In genomic region chr1:150268342-150268705, GRCh38 we compare ENCODE assay signal across 8 cellular contexts. TPM values are rescaled to one million over a fixed set of nuclear protein-coding genes. Genes with fewer than 3 reads are reported as not detected.
DNase-seq lines count a peak whose midpoint lies in the region; ATAC-seq and TF ChIP-seq lines count a peak whose summit lies in the region.

No MANE protein-coding gene starts in this region.

- H3K36me3 ChIP-seq in ectodermal cell (ENCODE audit: control insufficient read depth, insufficient read depth, low read length) (peaks cover 23% of the 10 kb centered on the region), mesodermal cell (ENCODE audit: control insufficient read depth, insufficient read depth, low read length) (peaks cover 36% of the 10 kb centered on the region), suprapubic skin (peaks cover 29% of the 10 kb centered on the region)

- H3K4me3 ChIP-seq in ectodermal cell (ENCODE audit: insufficient read depth, low read depth, low read length) (peak overlapping the region; percentile 89), mesodermal cell (ENCODE audit: extremely low read depth, insufficient read depth, low read length, poor library complexity, severe bottlenecking) (peak overlapping the region; percentile 99), suprapubic skin (peak overlapping the region; percentile 93)

- DNase-seq in activated CD4-positive, CD25-positive, alpha-beta regulatory T cell treated with anti-CD3 and anti-CD28 coated beads, Interleukin-2, amount 50 U/mL, for 72 hours = peak; percentile 49
- DNase-seq in suprapubic skin (ENCODE audit: low spot score in 2 of 2) (no peak), NCI-H774 (lab: John Stamatoyannopoulos, UW) (no peak), DMS79 treated with DMSO at 0.1 percent for 48 hours (lab: John Stamatoyannopoulos, UW) (no peak)

- H3K27ac ChIP-seq in ectodermal cell (ENCODE audit: insufficient read depth, low read depth, low read length, poor library complexity, severe bottlenecking) (peak overlapping the region; percentile 86), mesodermal cell (ENCODE audit: low read depth, low read length, severe bottlenecking) (peak overlapping the region; percentile 82), suprapubic skin (peak overlapping the region; percentile 96)

- no peak for TF ChIP-seq CTCF in suprapubic skin (IDR thresholded peaks at IDR 0.05)

- H3K27me3 ChIP-seq in ectodermal cell (ENCODE audit: control insufficient read depth, insufficient read depth, low read length, poor library complexity, severe bottlenecking) (no peaks in the 10 kb centered on the region), suprapubic skin (no peaks in the 10 kb centered on the region)

- TF ChIP-seq POLR2A in suprapubic skin (IDR thresholded peaks at IDR 0.05) = no peak

- H3K9me3 ChIP-seq in ectodermal cell (ENCODE audit: control insufficient read depth, low read length) (no peaks in the 10 kb centered on the region), mesodermal cell (ENCODE audit: control insufficient read depth, low read length) (no peaks in the 10 kb centered on the region), suprapubic skin (no peaks in the 10 kb centered on the region)

- TF ChIP-seq EP300 in suprapubic skin (IDR thresholded peaks at IDR 0.05) = no peak

- H3K4me1 ChIP-seq in ectodermal cell (ENCODE audit: control insufficient read depth, insufficient read depth, low read length) (peaks cover 16% of the 10 kb centered on the region), mesodermal cell (ENCODE audit: control insufficient read depth, insufficient read depth, low read length, poor library complexity, severe bottlenecking) (peaks cover 17% of the 10 kb centered on the region), suprapubic skin (peaks cover 28% of the 10 kb centered on the region)

- peak; percentile 15 for ATAC-seq in GM18907 (IDR thresholded peaks at IDR 0.05; ENCODE audit: unreplicated experiment)
- peak; percentile 24 for ATAC-seq in HG03354 (IDR thresholded peaks at IDR 0.05; ENCODE audit: poor library complexity, severe bottlenecking, unreplicated experiment)

- WGBS in ectodermal cell, 2 experiments = 0% methylated on average over 21 of the region's 21 CpGs
- WGBS in mesodermal cell (ENCODE audit: insufficient coverage in 2 of 2), 2 experiments = 0 to 1% methylated on average over 8 to 16 of the region's 21 CpGs
- under 1% methylated on average over 18 of the region's 21 CpGs for WGBS in suprapubic skin

RNA-seq across cellular contexts. Expression of gene APH1A, which starts 0.5 kb away (rescaled TPM):
- 112 TPM for polyA plus RNA-seq in ectodermal cell (2013, experiment 1 of 4)
- 116 TPM for polyA plus RNA-seq in ectodermal cell (2013, experiment 2 of 4)
- polyA plus RNA-seq in ectodermal cell (2013, experiment 3 of 4) = 80.7 TPM
- polyA plus RNA-seq in ectodermal cell (2013, experiment 4 of 4) = 96.0 TPM
- polyA plus RNA-seq in mesodermal cell (2013, experiment 1 of 2) = 100 TPM
- polyA plus RNA-seq in mesodermal cell (2013, experiment 2 of 2) = 86.3 TPM
- total RNA-seq in suprapubic skin = 100 to 1,000 TPM in 3 of 4 donors, 10 to 100 TPM in 1; 92.5 to 141 (median 125) TPM

RNA-seq across cellular contexts. Expression of gene C1orf54, which starts 4.3 kb away (rescaled TPM):
- 39.0 TPM for polyA plus RNA-seq in ectodermal cell (2013, experiment 1 of 4)
- polyA plus RNA-seq in ectodermal cell (2013, experiment 2 of 4) = 39.0 TPM
- 43.1 TPM for polyA plus RNA-seq in ectodermal cell (2013, experiment 3 of 4)
- polyA plus RNA-seq in ectodermal cell (2013, experiment 4 of 4) = 42.0 TPM
- 26.6 TPM for polyA plus RNA-seq in mesodermal cell (2013, experiment 1 of 2)
- polyA plus RNA-seq in mesodermal cell (2013, experiment 2 of 2) = 24.1 TPM
- 10 to 100 TPM in 1 of 4 donors, 1 to 10 TPM in 2, under 1 TPM in 1; 0.96 to 16.0 (median 1.5) TPM for total RNA-seq in suprapubic skin

RNA-seq across cellular contexts. Expression of gene CA14, which starts 10.8 kb away (rescaled TPM):
- polyA plus RNA-seq in ectodermal cell (2013, experiment 1 of 4) = 90.5 TPM
- 92.7 TPM for polyA plus RNA-seq in ectodermal cell (2013, experiment 2 of 4)
- 88.7 TPM for polyA plus RNA-seq in ectodermal cell (2013, experiment 3 of 4)
- polyA plus RNA-seq in ectodermal cell (2013, experiment 4 of 4) = 105 TPM
- polyA plus RNA-seq in mesodermal cell (2013, experiment 1 of 2) = 36.2 TPM
- polyA plus RNA-seq in mesodermal cell (2013, experiment 2 of 2) = 34.8 TPM
- 1 to 10 TPM in 2 of 4 donors, under 1 TPM in 2; 0.64 to 2.8 (median 1.1) TPM for total RNA-seq in suprapubic skin

RNA-seq across cellular contexts. Expression of gene CIART, which starts 14.0 kb away (rescaled TPM):
- polyA plus RNA-seq in ectodermal cell (2013, experiment 1 of 4) = 12.6 TPM
- polyA plus RNA-seq in ectodermal cell (2013, experiment 2 of 4) = 10.2 TPM
- 12.8 TPM for polyA plus RNA-seq in ectodermal cell (2013, experiment 3 of 4)
- 15.8 TPM for polyA plus RNA-seq in ectodermal cell (2013, experiment 4 of 4)
- polyA plus RNA-seq in mesodermal cell (2013, experiment 1 of 2) = 5.5 TPM
- 4.6 TPM for polyA plus RNA-seq in mesodermal cell (2013, experiment 2 of 2)
- 10 to 100 TPM; 15.8 to 37.4 (median 28.1) TPM for total RNA-seq in suprapubic skin

RNA-seq across cellular contexts. Expression of gene MRPS21, which starts 25.3 kb away (rescaled TPM):
- polyA plus RNA-seq in ectodermal cell (2013, experiment 1 of 4) = 103 TPM
- polyA plus RNA-seq in ectodermal cell (2013, experiment 2 of 4) = 94.5 TPM
- 92.0 TPM for polyA plus RNA-seq in ectodermal cell (2013, experiment 3 of 4)
- 102 TPM for polyA plus RNA-seq in ectodermal cell (2013, experiment 4 of 4)
- 84.6 TPM for polyA plus RNA-seq in mesodermal cell (2013, experiment 1 of 2)
- 79.3 TPM for polyA plus RNA-seq in mesodermal cell (2013, experiment 2 of 2)
- 10 to 100 TPM; 30.6 to 44.1 (median 38.2) TPM for total RNA-seq in suprapubic skin
